Comparison of ENCODE assay signal across 13 cellular contexts in genomic region chr11:114080769-114081168, GRCh38. TPM values are rescaled to one million over a fixed set of nuclear protein-coding genes. Genes with fewer than 3 reads are reported as not detected.
DNase-seq lines count a peak whose midpoint lies in the region; ATAC-seq, FAIRE-seq and TF ChIP-seq lines count a peak whose summit lies in the region.
"Had no signal": no experiment of that assay in that cellular context is flagged by ENCODE, and none has a peak within 500 bp of the region (broad histone marks: within the 10 kb centered on the region; RNA-seq: fewer than 3 reads in every experiment).

No MANE protein-coding gene starts in this region.

- 37 to 50% methylated on average over 3 of the region's 3 CpGs for WGBS in pancreas, 2 donors

- peak overlapping the region; percentile 90 for H3K27ac ChIP-seq in left ventricle myocardium inferior (replicated peaks)
- peak overlapping the region; percentile 22 for H3K27ac ChIP-seq in effector memory CD4-positive, alpha-beta T cell (ENCODE audit: insufficient read depth, low read length, poor library complexity, severe bottlenecking)
- H3K27ac ChIP-seq in pancreas: peak overlapping the region in 3 of 4 donors; percentile 48 to 61 (median 53)

- TF ChIP-seq CTCF in left ventricle myocardium inferior (IDR thresholded peaks at IDR 0.05; ENCODE audit: borderline replicate concordance) (no peak), pancreas (IDR thresholded peaks at IDR 0.05) (no peak)

- intact Hi-C loops in left ventricle myocardium inferior (cut with micrococcal nuclease): no loop called here
- intact Hi-C loops in Right ventricle myocardium inferior (cut with DNase I): no loop called here
- intact Hi-C loops in pancreas (cut with DNase I): no loop called here

- H3K4me1 ChIP-seq in left ventricle myocardium inferior (peaks cover 100% of the 10 kb centered on the region), pancreas (peaks cover 60 to 87% (median 87%) of the 10 kb centered on the region in 3 donors)
- peaks cover 36% of the 10 kb centered on the region for H3K4me1 ChIP-seq in effector memory CD4-positive, alpha-beta T cell (ENCODE audit: control insufficient read depth, insufficient read depth, low read length, poor library complexity, severe bottlenecking)

- ATAC-seq in Right ventricle myocardium inferior: no peak
- ATAC-seq in pancreas: no peak
- no peak for ATAC-seq in GM19455 (IDR thresholded peaks at IDR 0.05; ENCODE audit: unreplicated experiment)
- no peak for ATAC-seq in HG02642 (IDR thresholded peaks at IDR 0.05; ENCODE audit: poor library complexity, unreplicated experiment)
- ATAC-seq: PC-3 had no signal

- H3K36me3 ChIP-seq in left ventricle myocardium inferior (peaks cover 54% of the 10 kb centered on the region), pancreas (peaks cover 0 to 3% (median 0%) of the 10 kb centered on the region in 3 donors)
- H3K36me3 ChIP-seq in effector memory CD4-positive, alpha-beta T cell (ENCODE audit: control insufficient read depth, insufficient read depth, low read length): no peaks in the 10 kb centered on the region

- no peak for DNase-seq in left ventricle myocardium inferior
- DNase-seq in Right ventricle myocardium inferior (ENCODE audit: missing footprints): no peak
- no peak for DNase-seq in effector memory CD4-positive, alpha-beta T cell
- DNase-seq in pancreas: peak in 1 of 6 donors; percentile 16
- DNase-seq in central memory CD4-positive, alpha-beta T cell: no peak
- no peak for DNase-seq in HPDE6-E6E7 (ENCODE audit: extremely low spot score)
- DNase-seq: endodermal cell, NCI-H2171 treated with DMSO at 0.1 percent for 48 hours, PC-3, T-helper 9 cell had no signal

- H3K4me3 ChIP-seq in left ventricle myocardium inferior (peak overlapping the region; percentile 30), pancreas (no peak overlapping the region)
- no peak overlapping the region for H3K4me3 ChIP-seq in effector memory CD4-positive, alpha-beta T cell (ENCODE audit: insufficient read depth, low read depth, low read length, poor library complexity, severe bottlenecking)

- no peak for FAIRE-seq in pancreas (lab: Jason Lieb, UNC)

- H3K27me3 ChIP-seq in left ventricle myocardium inferior (ENCODE audit: low read depth) (no peaks in the 10 kb centered on the region), pancreas (no peaks in the 10 kb centered on the region)
- no peaks in the 10 kb centered on the region for H3K27me3 ChIP-seq in effector memory CD4-positive, alpha-beta T cell (replicated peaks; ENCODE audit: control insufficient read depth, insufficient read depth, low read length, poor library complexity, severe bottlenecking)

- H3K9me3 ChIP-seq in left ventricle myocardium inferior (replicated peaks): no peaks in the 10 kb centered on the region
- no peaks in the 10 kb centered on the region for H3K9me3 ChIP-seq in effector memory CD4-positive, alpha-beta T cell (ENCODE audit: control insufficient read depth, low read length)
- no peaks in the 10 kb centered on the region for H3K9me3 ChIP-seq in pancreas

RNA-seq across cellular contexts. Expression of gene ZBTB16, which starts 21.3 kb away (rescaled TPM):
- 64.5 TPM for total RNA-seq in left ventricle myocardium inferior
- total RNA-seq in Right ventricle myocardium inferior: 78.1 TPM
- total RNA-seq in pancreas: 10 to 100 TPM in 5 of 6 donors, 1 to 10 TPM in 1; 8.1 to 76.4 (median 47.0) TPM
- polyA plus RNA-seq in pancreas: 10 to 100 TPM; 12.0 to 41.3 TPM
- total RNA-seq: Daoy, PC-3 had no signal

Comparison
In these comparisons a context has a peak if more than half of its experiments do, and no peak if none do; other contexts are left out.
1. H3K27ac ChIP-seq: peak in every context shown above with its lines; median percentile 90 in left ventricle myocardium inferior; 53 in pancreas; 22 in effector memory CD4-positive, alpha-beta T cell.